Comparison of ENCODE assay signal across 11 cellular contexts in genomic region chr17:2902546-2902945, GRCh38.
DNase-seq lines count a peak whose midpoint lies in the region; ATAC-seq and TF ChIP-seq lines count a peak whose summit lies in the region.
"Had no signal": no experiment of that assay in that cellular context is flagged by ENCODE, and none has a peak within 500 bp of the region (broad histone marks: within the 10 kb centered on the region; RNA-seq: fewer than 3 reads in every experiment).

No MANE protein-coding gene starts in this region.

- H3K4me3 Mint-ChIP-seq in natural killer cell = no peak overlapping the region
- H3K4me3 Mint-ChIP-seq in natural killer cell treated with Interleukin-12 subunit alpha and Interleukin-12 subunit beta and Interleukin-15 and Interleukin-18, amount 100 ng/mL, for 72 hours = no peak overlapping the region
- no peak overlapping the region for H3K4me3 Mint-ChIP-seq in central memory CD8-positive, alpha-beta T cell
- H3K4me3 Mint-ChIP-seq: B cell; CD4-positive, alpha-beta T cell had no signal

- H3K27me3 ChIP-seq in osteoblast (ENCODE audit: insufficient read depth, low read length) = no peaks in the 10 kb centered on the region

- no peaks in the 10 kb centered on the region for H3K4me1 ChIP-seq in osteoblast (ENCODE audit: insufficient read depth, low read length)

- no peak for DNase-seq in natural killer cell
- DNase-seq in natural killer cell treated with Interleukin-12 subunit alpha and Interleukin-12 subunit beta and Interleukin-15 and Interleukin-18, amount 100 ng/mL, for 72 hours (ENCODE audit: low spot score) = no peak
- DNase-seq in central memory CD8-positive, alpha-beta T cell (ENCODE audit: low spot score in 2 of 2) = no peak
- DNase-seq in osteoblast (ENCODE audit: insufficient read length, low spot score, missing footprints) = peak; percentile 35
- DNase-seq in stimulated activated CD4-positive, alpha-beta T cell treated with anti-CD3 and anti-CD28 coated beads, Interleukin-15, amount 100 ng/mL, for 24 hours = no peak
- no peak for DNase-seq in COLO668 (lab: John Stamatoyannopoulos, UW; ENCODE audit: unreplicated experiment)
- DNase-seq in GM19240 (ENCODE audit: insufficient read length, low spot score) = no peak
- DNase-seq: CD4-positive, alpha-beta T cell; GM23248; IMR-90 had no signal

- peak overlapping the region; percentile 91 to 94 for H3K27ac Mint-ChIP-seq in natural killer cell
- H3K27ac Mint-ChIP-seq in natural killer cell treated with Interleukin-12 subunit alpha and Interleukin-12 subunit beta and Interleukin-15 and Interleukin-18, amount 100 ng/mL, for 72 hours = peak overlapping the region in 1 of 2 donors; percentile 59
- H3K27ac Mint-ChIP-seq in central memory CD8-positive, alpha-beta T cell (ENCODE audit: low read depth) = peak overlapping the region; percentile 68
- H3K27ac Mint-ChIP-seq: B cell; CD4-positive, alpha-beta T cell had no signal

- peaks cover 4% of the 10 kb centered on the region for H4K20me1 ChIP-seq in osteoblast (ENCODE audit: insufficient read depth, low read length)

- no peaks in the 10 kb centered on the region for H3K36me3 Mint-ChIP-seq in natural killer cell
- H3K36me3 Mint-ChIP-seq in natural killer cell treated with Interleukin-12 subunit alpha and Interleukin-12 subunit beta and Interleukin-15 and Interleukin-18, amount 100 ng/mL, for 72 hours = peaks cover 13% of the 10 kb centered on the region
- peaks cover 7% of the 10 kb centered on the region for H3K36me3 Mint-ChIP-seq in central memory CD8-positive, alpha-beta T cell (ENCODE audit: insufficient read depth)

- H3K36me3 ChIP-seq in osteoblast (ENCODE audit: insufficient read depth, low read length) = no peaks in the 10 kb centered on the region

- no peak overlapping the region for H3K4me3 ChIP-seq in osteoblast (ENCODE audit: insufficient read depth, low read length)
- H3K4me3 ChIP-seq: GM23248 had no signal

- TF ChIP-seq CTCF in natural killer cell (IDR thresholded peaks at IDR 0.05) (no peak), osteoblast (IDR thresholded peaks at IDR 0.05; ENCODE audit: extremely low read depth, low read depth, low read length) (no peak)

- ATAC-seq in natural killer cell = no peak
- ATAC-seq in natural killer cell treated with Interleukin-12 subunit alpha and Interleukin-12 subunit beta and Interleukin-15 and Interleukin-18, amount 100 ng/mL, for 72 hours = no peak
- no peak for ATAC-seq in central memory CD8-positive, alpha-beta T cell (replicated peaks; ENCODE audit: extremely low read depth, poor library complexity, severe bottlenecking)

- H3K79me2 ChIP-seq in osteoblast (ENCODE audit: insufficient read depth, low read length) = no peaks in the 10 kb centered on the region

- H3K27me3 Mint-ChIP-seq in natural killer cell (ENCODE audit: low read depth in 2 of 2) = no peaks in the 10 kb centered on the region
- no peaks in the 10 kb centered on the region for H3K27me3 Mint-ChIP-seq in natural killer cell treated with Interleukin-12 subunit alpha and Interleukin-12 subunit beta and Interleukin-15 and Interleukin-18, amount 100 ng/mL, for 72 hours
- no peaks in the 10 kb centered on the region for H3K27me3 Mint-ChIP-seq in central memory CD8-positive, alpha-beta T cell
- H3K27me3 Mint-ChIP-seq: B cell; CD4-positive, alpha-beta T cell had no signal

- no peaks in the 10 kb centered on the region for H3K9me3 Mint-ChIP-seq in natural killer cell
- H3K9me3 Mint-ChIP-seq in natural killer cell treated with Interleukin-12 subunit alpha and Interleukin-12 subunit beta and Interleukin-15 and Interleukin-18, amount 100 ng/mL, for 72 hours = peaks cover 9% of the 10 kb centered on the region
- H3K9me3 Mint-ChIP-seq in central memory CD8-positive, alpha-beta T cell = no peaks in the 10 kb centered on the region
- H3K9me3 Mint-ChIP-seq: CD4-positive, alpha-beta T cell had no signal

- intact Hi-C loops in natural killer cell (cut with micrococcal nuclease) = loop anchor here (10.0 kb wide), 2 partner anchors 48 to 52 kb away; no protein-coding TSS in a partner anchor

- H2AFZ ChIP-seq in osteoblast (ENCODE audit: low read length) = no peak overlapping the region
- H2AFZ ChIP-seq: GM23248 had no signal

- H3K27ac ChIP-seq in osteoblast (ENCODE audit: low read depth, low read length) = no peak overlapping the region
- H3K27ac ChIP-seq: GM23248 had no signal

- H3K4me1 Mint-ChIP-seq in natural killer cell = peaks cover 50 to 77% of the 10 kb centered on the region in 2 donors
- H3K4me1 Mint-ChIP-seq in natural killer cell treated with Interleukin-12 subunit alpha and Interleukin-12 subunit beta and Interleukin-15 and Interleukin-18, amount 100 ng/mL, for 72 hours (ENCODE audit: low read depth in 2 of 2) = peaks cover 33 to 44% of the 10 kb centered on the region in 2 donors
- H3K4me1 Mint-ChIP-seq in central memory CD8-positive, alpha-beta T cell = peaks cover 54% of the 10 kb centered on the region
- H3K4me1 Mint-ChIP-seq: B cell had no signal

- no peaks in the 10 kb centered on the region for H3K9me3 ChIP-seq in osteoblast (ENCODE audit: low read depth, low read length)

- no peak overlapping the region for H3K4me2 ChIP-seq in osteoblast (ENCODE audit: insufficient read depth, low read length)
